In the genomic region with DNA sequence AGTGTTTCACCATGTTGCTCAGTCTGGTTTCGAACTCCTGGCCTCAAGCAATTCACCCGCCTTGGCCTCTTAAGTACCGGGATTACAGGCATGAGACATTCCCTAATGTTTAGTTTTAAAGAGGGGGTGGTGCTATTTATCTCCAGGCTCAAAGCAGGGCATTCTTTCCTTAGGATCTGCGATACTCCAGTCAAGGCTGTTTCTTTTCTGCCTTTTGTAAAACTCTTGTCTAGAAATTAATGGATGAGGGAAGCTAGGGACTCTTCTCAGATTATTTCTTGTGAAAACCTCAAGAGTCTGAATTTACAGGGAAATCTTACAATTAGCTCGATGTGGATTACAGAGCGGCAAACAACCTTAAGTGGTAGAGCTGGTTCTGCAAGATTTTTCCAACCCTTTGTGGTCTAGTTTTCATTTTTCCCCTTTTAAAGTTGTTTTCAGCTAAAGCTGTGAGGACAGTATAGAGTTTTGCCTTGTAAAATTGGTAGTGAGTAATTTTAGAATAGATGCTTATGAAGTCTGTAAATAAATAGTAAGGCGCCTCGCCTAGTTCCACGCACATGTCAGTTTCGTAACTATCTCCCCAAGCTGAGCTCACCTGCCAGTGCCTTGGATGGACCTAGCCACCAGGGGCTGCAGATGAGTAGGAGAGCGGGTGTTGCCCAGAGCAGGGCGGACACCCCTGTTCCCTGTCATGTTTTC, we compare ENCODE assay signal across 8 cellular contexts. TPM values are rescaled to one million over a fixed set of nuclear protein-coding genes. Genes with fewer than 3 reads are reported as not detected.
DNase-seq lines count a peak whose midpoint lies in the region; ATAC-seq and TF ChIP-seq lines count a peak whose summit lies in the region.
"Had no signal": no experiment of that assay in that cellular context is flagged by ENCODE, and none has a peak within 500 bp of the region (broad histone marks: within the 10 kb centered on the region; RNA-seq: fewer than 3 reads in every experiment).

No MANE protein-coding gene starts in this region.

- H4K20me1 ChIP-seq in fibroblast of lung (ENCODE audit: control insufficient read depth, extremely low read depth, insufficient read depth, low read length), result peaks cover 2% of the 10 kb centered on the region

- H3K79me2 ChIP-seq in fibroblast of lung (ENCODE audit: control insufficient read depth, insufficient read depth, low read length), result peaks cover 21% of the 10 kb centered on the region

- no peak overlapping the region for H3K9ac ChIP-seq in fibroblast of lung (ENCODE audit: insufficient read depth, low read length)

- intact Hi-C loops in gastrocnemius medialis (cut with DNase I; ENCODE audit: low total_unique reads), result no loop called here

- DNase-seq in NCI-H748 treated with DMSO at 0.1 percent for 48 hours (lab: John Stamatoyannopoulos, UW) (peak; percentile 31), fibroblast of lung (ENCODE audit: low read depth in 2 of 2) (peak; percentile 21 to 27), gastrocnemius medialis (peak; percentile 48 to 57), inferior parietal cortex (ENCODE audit: extremely low spot score) (no peak)

- TF ChIP-seq POLR2A in gastrocnemius medialis (IDR thresholded peaks at IDR 0.05), result no peak

- no peak for TF ChIP-seq CTCF in fibroblast of lung (conservative IDR thresholded peaks at IDR 0.05 in 1 of 2, IDR thresholded peaks at IDR 0.05 in 1 of 2; ENCODE audit: low read depth in 1 of 2, low read length in 2 of 2)
- peak in 4 of 5 experiments; percentile 24 to 34 (median 28) for TF ChIP-seq CTCF in gastrocnemius medialis (IDR thresholded peaks at IDR 0.05 in 4 of 5, conservative IDR thresholded peaks at IDR 0.05 in 1 of 5)

- H3K27ac ChIP-seq in fibroblast of lung (ENCODE audit: insufficient read depth, low read length), result no peak overlapping the region
- peak overlapping the region; percentile 84 to 93 (median 91) for H3K27ac ChIP-seq in gastrocnemius medialis
- H3K27ac ChIP-seq: vagina had no signal

- H3K9me3 ChIP-seq in fibroblast of lung (ENCODE audit: control insufficient read depth, insufficient read depth, low read depth, low read length) (no peaks in the 10 kb centered on the region), gastrocnemius medialis (no peaks in the 10 kb centered on the region)
- H3K9me3 ChIP-seq: vagina had no signal

- H2AFZ ChIP-seq in fibroblast of lung (ENCODE audit: low read length), result no peak overlapping the region

- no peak overlapping the region for H3K4me3 ChIP-seq in fibroblast of lung (replicated peaks in 1 of 4; ENCODE audit: control extremely low read depth in 1 of 4, insufficient read depth in 1 of 4, low read depth in 3 of 4, low read length in 4 of 4)
- H3K4me3 ChIP-seq in gastrocnemius medialis, result no peak overlapping the region
- H3K4me3 ChIP-seq: vagina had no signal

- H3K36me3 ChIP-seq in fibroblast of lung (ENCODE audit: control insufficient read depth, insufficient read depth, low read length) (no peaks in the 10 kb centered on the region), gastrocnemius medialis (no peaks in the 10 kb centered on the region)
- H3K36me3 ChIP-seq: vagina had no signal

- in situ Hi-C loops in gastrocnemius medialis (cut with MboI; ENCODE audit: low sequenced_read_pairs in 4 of 4), result no loop called here

- H3K4me1 ChIP-seq in fibroblast of lung (ENCODE audit: control insufficient read depth, extremely low read depth, insufficient read depth, low read length) (peaks cover 3% of the 10 kb centered on the region), gastrocnemius medialis (peaks cover 58 to 78% of the 10 kb centered on the region in 2 donors)

- ATAC-seq in GM18868 (IDR thresholded peaks at IDR 0.05; ENCODE audit: unreplicated experiment), result peak; percentile 65
- ATAC-seq in gastrocnemius medialis, result peak; percentile 47 to 60
- no peak for ATAC-seq in GM21515 (IDR thresholded peaks at IDR 0.05; ENCODE audit: unreplicated experiment)
- ATAC-seq in GM21381 (IDR thresholded peaks at IDR 0.05; ENCODE audit: unreplicated experiment), result no peak

- H3K27me3 ChIP-seq in fibroblast of lung (ENCODE audit: control insufficient read depth, insufficient read depth, low read length), result no peaks in the 10 kb centered on the region
- H3K27me3 ChIP-seq in gastrocnemius medialis, result no peaks in the 10 kb centered on the region
- H3K27me3 ChIP-seq: vagina had no signal

- H3K4me2 ChIP-seq in fibroblast of lung (ENCODE audit: extremely low read depth, insufficient read depth, low read length), result no peak overlapping the region

RNA-seq across cellular contexts. Expression of a gene that starts 53.1 kb away (rescaled TPM):
- total RNA-seq in fibroblast of lung, result 36.0 and 38.1 TPM in 2 replicates
- polyA plus RNA-seq in fibroblast of lung, result 19.2 and 22.7 TPM in 2 replicates
- 25.6 and 29.8 TPM in 2 replicates for polyA plus RNA-seq in fibroblast of lung (2012)
- 26.2 and 27.7 TPM in 2 replicates for polyA minus RNA-seq in fibroblast of lung (ENCODE audit: low replicate concordance)
- 10 to 100 TPM; 44.1 to 57.9 (median 54.9) TPM for total RNA-seq in gastrocnemius medialis

Comparison
In these comparisons a context has a peak if more than half of its experiments do, and no peak if none do; other contexts are left out.
1. ATAC-seq: peak in GM18868 (single experiment) and gastrocnemius medialis (2 of 2); none in GM21515 (single experiment) and GM21381 (single experiment).
2. CTCF ChIP-seq: peak in gastrocnemius medialis (4 of 5); none in fibroblast of lung (0 of 2).